In genomic region chr1:231642600-231643332, GRCh38 we compare ENCODE assay signal across 21 cellular contexts. TPM values are rescaled to one million over a fixed set of nuclear protein-coding genes. Genes with fewer than 3 reads are reported as not detected.
DNase-seq lines count a peak whose midpoint lies in the region; ATAC-seq, FAIRE-seq and TF ChIP-seq lines count a peak whose summit lies in the region.
"Had no signal": no experiment of that assay in that cellular context is flagged by ENCODE, and none has a peak within 500 bp of the region (broad histone marks: within the 10 kb centered on the region; RNA-seq: fewer than 3 reads in every experiment).

No MANE protein-coding gene starts in this region.

- H3K4me3 ChIP-seq in HepG2 (replicated peaks in 1 of 3; ENCODE audit: insufficient read depth in 1 of 3, low read depth in 2 of 3, low read length in 3 of 3), result no peak overlapping the region
- no peak overlapping the region for H3K4me3 ChIP-seq in right lobe of liver
- H3K4me3 ChIP-seq: HAP-1, thoracic aorta had no signal

- H3K4me3 Mint-ChIP-seq in chondrocyte (ENCODE audit: unreplicated experiment), result peak overlapping the region; percentile 9
- H3K4me3 Mint-ChIP-seq: CD8-positive, alpha-beta T cell; effector memory CD8-positive, alpha-beta T cell; T-cell had no signal

- in situ Hi-C loops in HepG2 (cut with HindIII; ENCODE audit: extremely low pct_ligation_motif_present, low pct_unique_long_range_greater_than_20kb), result no loop called here

- H3K9me3 ChIP-seq in HepG2 (ENCODE audit: low read length) (no peaks in the 10 kb centered on the region), right lobe of liver (no peaks in the 10 kb centered on the region)
- H3K9me3 ChIP-seq: HAP-1 had no signal

- peak overlapping the region; percentile 84 for H3K27ac Mint-ChIP-seq in chondrocyte (ENCODE audit: unreplicated experiment)
- H3K27ac Mint-ChIP-seq: CD8-positive, alpha-beta T cell had no signal

- 0 out of 2 replicates have a peak, but pooled peaks have one; percentile 11 for TF ChIP-seq CTCF in HepG2 (CRISPR knock-in tag; IDR thresholded peaks at IDR 0.05)
- TF ChIP-seq CTCF in right lobe of liver (IDR thresholded peaks at IDR 0.05), result no peak
- TF ChIP-seq CTCF in chondrocyte (IDR thresholded peaks at IDR 0.05), result peak; percentile 64

- peaks cover 4% of the 10 kb centered on the region for H3K36me3 Mint-ChIP-seq in chondrocyte (ENCODE audit: low read depth)

- no peak for FAIRE-seq in HepG2 (lab: Jason Lieb, UNC)
- FAIRE-seq: islet of Langerhans had no signal

- DNase-seq in HepG2 (ENCODE audit: low spot score) (no peak), right lobe of liver (no peak), chondrocyte (ENCODE audit: low spot score) (no peak), midbrain (lab: John Stamatoyannopoulos, UW) (peak; percentile 76), RKO (ENCODE audit: low spot score) (no peak), HUDEP-2 (lab: John Stamatoyannopoulos, UW; ENCODE audit: unreplicated experiment in 76 of 76) (no peak), NCI-H1092 treated with DMSO at 0.1 percent for 48 hours (lab: John Stamatoyannopoulos, UW) (no peak)
- DNase-seq: activated CD4-positive, alpha-beta T cell treated with anti-CD3 and anti-CD28 coated beads, Interleukin-2, amount 50 U/mL, for 1 hour; activated naive CD4-positive, alpha-beta T cell; activated T-cell treated with anti-CD3 and anti-CD28 coated beads for 4 hours; CD8-positive, alpha-beta T cell; DND-41; effector memory CD8-positive, alpha-beta T cell; naive thymus-derived CD8-positive, alpha-beta T cell; NCI-H1436 treated with DMSO at 0.1 percent for 48 hours; NCI-H510A treated with DMSO at 0.1 percent for 48 hours; T-cell had no signal

- H2AFZ ChIP-seq in HepG2 (ENCODE audit: low read length), result no peak overlapping the region

- H3K27me3 Mint-ChIP-seq in chondrocyte (ENCODE audit: low read depth), result no peaks in the 10 kb centered on the region
- H3K27me3 Mint-ChIP-seq: effector memory CD8-positive, alpha-beta T cell; naive thymus-derived CD8-positive, alpha-beta T cell; T-cell had no signal

- 75% methylated on average over 5 of the region's 5 CpGs for WGBS in HepG2 (ENCODE audit: low lambda C conversion rate)
- 61% methylated on average over 5 of the region's 5 CpGs for WGBS in right lobe of liver (ENCODE audit: insufficient coverage, low coverage, low lambda C conversion rate, missing lambda C conversion rate)

- CTCF ChIA-PET in HepG2 (lab: Yijun Ruan, JAX; ENCODE audit: low intra/inter-chr PET ratio, low total read pairs), result no interaction called here

- BruUV-seq in HepG2 (replicated peaks; lab: Mats Ljungman, UMichigan), result no TSS peak

- H3K9me3 Mint-ChIP-seq in chondrocyte (ENCODE audit: low read depth), result peaks cover 5% of the 10 kb centered on the region
- H3K9me3 Mint-ChIP-seq: CD8-positive, alpha-beta T cell; effector memory CD8-positive, alpha-beta T cell had no signal

- H3K36me3 ChIP-seq in HepG2 (replicated peaks in 1 of 2; ENCODE audit: control insufficient read depth in 1 of 2, insufficient read depth in 2 of 2, low read length in 2 of 2) (no peaks in the 10 kb centered on the region), right lobe of liver (no peaks in the 10 kb centered on the region)
- H3K36me3 ChIP-seq: HAP-1, thoracic aorta had no signal

- no peaks in the 10 kb centered on the region for H4K20me1 ChIP-seq in HepG2 (ENCODE audit: insufficient read depth, low read length)

- intact Hi-C loops in HepG2 (cut with micrococcal nuclease; ENCODE audit: unreplicated experiment), result no loop called here
- intact Hi-C loops in right lobe of liver (cut with DNase I), result no loop called here

- H3K9ac ChIP-seq in HepG2 (ENCODE audit: insufficient read depth, low read depth, low read length), result no peak overlapping the region

- H3K27me3 ChIP-seq in HepG2 (ENCODE audit: control insufficient read depth in 1 of 2, insufficient read depth in 2 of 2, low read length in 2 of 2) (no peaks in the 10 kb centered on the region), right lobe of liver (no peaks in the 10 kb centered on the region)

- no peaks in the 10 kb centered on the region for H3K4me1 ChIP-seq in HepG2 (ENCODE audit: insufficient read depth, low read length)
- H3K4me1 ChIP-seq in right lobe of liver, result no peaks in the 10 kb centered on the region
- H3K4me1 ChIP-seq: HAP-1 had no signal

- H3K4me2 ChIP-seq in HepG2 (ENCODE audit: low read depth, low read length), result no peak overlapping the region

- POLR2A ChIA-PET in HepG2 (lab: Yijun Ruan, JAX), result no interaction called here

- TF ChIP-seq EP300 in HepG2 (IDR thresholded peaks at IDR 0.05; ENCODE audit: low read depth in 2 of 2, low read length in 2 of 2) (no peak), HepG2 (CRISPR knock-in tag; IDR thresholded peaks at IDR 0.05; ENCODE audit: borderline replicate concordance) (no peak)

- TF ChIP-seq RAD21 in HepG2 (CRISPR knock-in tag; IDR thresholded peaks at IDR 0.05), result no peak

- TF ChIP-seq POLR2A in HepG2 (IDR thresholded peaks at IDR 0.05; ENCODE audit: insufficient read depth in 1 of 2, low read depth in 2 of 2, low read length in 2 of 2) (no peak), right lobe of liver (IDR thresholded peaks at IDR 0.05) (no peak)

- H3K4me1 Mint-ChIP-seq in chondrocyte (ENCODE audit: low read depth), result peaks cover 30% of the 10 kb centered on the region

- H3K79me2 ChIP-seq in HepG2 (ENCODE audit: insufficient read depth, low read length), result peaks cover 7% of the 10 kb centered on the region

- H3K27ac ChIP-seq in HepG2 (ENCODE audit: extremely low read length, insufficient read depth, low read length) (no peak overlapping the region), right lobe of liver (no peak overlapping the region)
- H3K27ac ChIP-seq: thoracic aorta had no signal

- ATAC-seq in HepG2 (no peak), right lobe of liver (no peak), HG03439 (IDR thresholded peaks at IDR 0.05; ENCODE audit: unreplicated experiment) (no peak)
- ATAC-seq: CD8-positive, alpha-beta T cell; effector memory CD8-positive, alpha-beta T cell; naive thymus-derived CD8-positive, alpha-beta T cell; T-cell had no signal

TF ChIP-seq in HepG2, 621 proteins besides CTCF, POLR2A, EP300 and RAD21:
- TF ChIP-seq STAG1 (CRISPR knock-in tag; IDR thresholded peaks at IDR 0.05) (0 out of 2 replicates have a peak, but pooled peaks have one; percentile 7), ZNF235 (CRISPR knock-in tag; IDR thresholded peaks at IDR 0.05; ENCODE audit: borderline replicate concordance) (no peak)

RNA-seq across cellular contexts. Expression of gene DISC1, which starts 16.2 kb away (rescaled TPM):
- total RNA-seq in HepG2 (2016; rRNA removed; fragmentation: Illumina TruSeq; extraction: Trizol), result 3.1 and 4.2 TPM in 2 replicates
- 3.2 and 3.7 TPM in 2 replicates for total RNA-seq in HepG2 (2016; cell fraction: cytosol; rRNA removed; fragmentation: Illumina TruSeq; extraction: Trizol; ENCODE audit: low read depth)
- total RNA-seq in HepG2 (2016; cell fraction: insoluble cytoplasmic fraction; rRNA removed; fragmentation: Illumina TruSeq; extraction: Trizol), result 2.7 and 3.2 TPM in 2 replicates
- 2.0 and 2.1 TPM in 2 replicates for total RNA-seq in HepG2 (2016; cell fraction: membrane; rRNA removed; fragmentation: Illumina TruSeq; extraction: Trizol)
- total RNA-seq in HepG2 (2016; cell fraction: nucleus; rRNA removed; fragmentation: Illumina TruSeq; extraction: Trizol), result 11.7 and 13.7 TPM in 2 replicates
- 4.0 and 4.6 TPM in 2 replicates for polyA plus RNA-seq in HepG2 (2011; rRNA removed)
- polyA plus RNA-seq in HepG2 (2011; cell fraction: cytosol; rRNA removed), result 2.4 and 2.6 TPM in 2 replicates
- 8.2 and 12.2 TPM in 2 replicates for polyA plus RNA-seq in HepG2 (2011; cell fraction: nucleus; rRNA removed)
- polyA plus RNA-seq in HepG2 (2012), result 1.7 and 1.9 TPM in 2 replicates
- polyA plus RNA-seq in HepG2 (2016; cell fraction: cytosol; fragmentation: Illumina TruSeq; extraction: Trizol; ENCODE audit: low read depth), result 0.10 and 0.16 TPM in 2 replicates
- 1.5 and 1.7 TPM in 2 replicates for polyA plus RNA-seq in HepG2 (2016; cell fraction: insoluble cytoplasmic fraction; fragmentation: Illumina TruSeq; extraction: Trizol; ENCODE audit: low read depth)
- polyA plus RNA-seq in HepG2 (2016; cell fraction: membrane; fragmentation: Illumina TruSeq; extraction: Trizol; ENCODE audit: low read depth), result 0.24 and 0.28 TPM in 2 replicates
- 2.9 and 3.5 TPM in 2 replicates for polyA plus RNA-seq in HepG2 (2016; cell fraction: nucleus; fragmentation: Illumina TruSeq; extraction: Trizol; ENCODE audit: insufficient read depth, low read depth)
- polyA minus RNA-seq in HepG2 (2011; rRNA and poly(A)+ RNA removed; ENCODE audit: low replicate concordance), result 0.05 and 38.4 TPM in 2 replicates
- polyA minus RNA-seq in HepG2 (2011; cell fraction: cytosol; rRNA and poly(A)+ RNA removed), result 4.8 and 5.2 TPM in 2 replicates
- polyA minus RNA-seq in HepG2 (2011; cell fraction: nucleus; rRNA and poly(A)+ RNA removed), result 51.5 and 66.8 TPM in 2 replicates
- 1 to 10 TPM; 1.8 to 3.3 (median 2.4) TPM for total RNA-seq in right lobe of liver
- 5.0 to 10.6 TPM (median 7.1 TPM) in 3 replicates for total RNA-seq in chondrocyte

Comparison
In these comparisons a context has a peak if more than half of its experiments do, and no peak if none do; other contexts are left out.
1. CTCF ChIP-seq: peak in HepG2 (single experiment) and chondrocyte (single experiment); none in right lobe of liver (0 of 4).